ENCODE assay signal across 18 cellular contexts in the genomic region with DNA sequence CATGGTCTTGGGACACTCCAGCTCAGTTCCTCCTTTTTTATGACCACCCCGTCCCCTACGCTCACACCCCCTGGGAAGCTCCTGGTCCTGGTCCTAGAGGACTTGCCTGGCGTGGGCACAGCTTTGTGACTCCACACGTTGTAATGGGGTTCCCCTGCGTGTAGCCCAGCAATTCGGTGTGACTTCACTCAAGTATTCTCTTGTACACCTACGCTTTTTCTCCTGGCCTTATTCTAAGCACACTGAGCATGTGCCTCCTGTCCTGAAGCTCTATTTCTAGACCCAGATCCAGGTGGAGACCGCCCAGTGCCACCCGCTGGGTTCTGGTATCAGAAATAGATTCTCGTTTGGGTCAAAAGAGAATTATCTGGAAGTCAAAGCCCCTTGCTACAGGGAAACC. TPM values are rescaled to one million over a fixed set of nuclear protein-coding genes. Genes with fewer than 3 reads are reported as not detected.
DNase-seq lines count a peak whose midpoint lies in the region; ATAC-seq and TF ChIP-seq lines count a peak whose summit lies in the region.
"Had no signal": no experiment of that assay in that cellular context is flagged by ENCODE, and none has a peak within 500 bp of the region (broad histone marks: within the 10 kb centered on the region; RNA-seq: fewer than 3 reads in every experiment).

No MANE protein-coding gene starts in this region.

- H3K27me3 Mint-ChIP-seq in activated naive CD8-positive, alpha-beta T cell treated with anti-CD3 and anti-CD28 coated beads, Interleukin-2, amount 10 ng/mL, durations not matched to agents 7 days and 5 days = peaks cover 2% of the 10 kb centered on the region
- no peaks in the 10 kb centered on the region for H3K27me3 Mint-ChIP-seq in activated naive CD8-positive, alpha-beta T cell treated with anti-CD3 and anti-CD28 coated beads, Interleukin-2, amount 50 U/mL, for 24 hours
- H3K27me3 Mint-ChIP-seq in chondrocyte (ENCODE audit: low read depth) = no peaks in the 10 kb centered on the region
- H3K27me3 Mint-ChIP-seq in activated CD8-positive, alpha-beta memory T cell treated with anti-CD3 and anti-CD28 coated beads, Interleukin-2, amount 10 ng/mL, durations not matched to agents 7 days and 5 days = no peaks in the 10 kb centered on the region

- H3K27ac Mint-ChIP-seq in activated naive CD8-positive, alpha-beta T cell treated with anti-CD3 and anti-CD28 coated beads, Interleukin-2, amount 10 ng/mL, durations not matched to agents 7 days and 5 days = peak overlapping the region; percentile 22
- no peak overlapping the region for H3K27ac Mint-ChIP-seq in activated naive CD8-positive, alpha-beta T cell treated with anti-CD3 and anti-CD28 coated beads, Interleukin-2, amount 50 U/mL, for 24 hours
- peak overlapping the region; percentile 41 for H3K27ac Mint-ChIP-seq in chondrocyte (ENCODE audit: unreplicated experiment)
- no peak overlapping the region for H3K27ac Mint-ChIP-seq in activated CD8-positive, alpha-beta memory T cell treated with anti-CD3 and anti-CD28 coated beads, Interleukin-2, amount 10 ng/mL, durations not matched to agents 7 days and 5 days

- H3K4me3 Mint-ChIP-seq in activated naive CD8-positive, alpha-beta T cell treated with anti-CD3 and anti-CD28 coated beads, Interleukin-2, amount 10 ng/mL, durations not matched to agents 7 days and 5 days = no peak overlapping the region
- H3K4me3 Mint-ChIP-seq in activated naive CD8-positive, alpha-beta T cell treated with anti-CD3 and anti-CD28 coated beads, Interleukin-2, amount 50 U/mL, for 24 hours = no peak overlapping the region
- H3K4me3 Mint-ChIP-seq in chondrocyte (ENCODE audit: unreplicated experiment) = no peak overlapping the region
- H3K4me3 Mint-ChIP-seq in activated CD8-positive, alpha-beta memory T cell treated with anti-CD3 and anti-CD28 coated beads, Interleukin-2, amount 10 ng/mL, durations not matched to agents 7 days and 5 days = no peak overlapping the region
- H3K4me3 Mint-ChIP-seq: CD14-positive monocyte had no signal

- peaks cover 8% of the 10 kb centered on the region for H3K4me1 ChIP-seq in lower lobe of right lung

- TF ChIP-seq CTCF in chondrocyte (IDR thresholded peaks at IDR 0.05) (no peak), lower lobe of right lung (IDR thresholded peaks at IDR 0.05) (no peak)

- intact Hi-C loops in lower lobe of right lung (cut with DNase I) = no loop called here

- no peak overlapping the region for H3K4me3 ChIP-seq in lower lobe of right lung
- H3K4me3 ChIP-seq: K562 had no signal

- POLR2A ChIA-PET in activated naive CD8-positive, alpha-beta T cell treated with anti-CD3 and anti-CD28 coated beads, Interleukin-2, amount 10 ng/mL, durations not matched to agents 7 days and 5 days (lab: Charles Lee) = no interaction called here

- peaks cover 4% of the 10 kb centered on the region for H3K36me3 ChIP-seq in lower lobe of right lung

- no peaks in the 10 kb centered on the region for H3K36me3 Mint-ChIP-seq in activated naive CD8-positive, alpha-beta T cell treated with anti-CD3 and anti-CD28 coated beads, Interleukin-2, amount 10 ng/mL, durations not matched to agents 7 days and 5 days
- H3K36me3 Mint-ChIP-seq in activated naive CD8-positive, alpha-beta T cell treated with anti-CD3 and anti-CD28 coated beads, Interleukin-2, amount 50 U/mL, for 24 hours (ENCODE audit: low read depth) = peaks cover 1% of the 10 kb centered on the region
- peaks cover 13% of the 10 kb centered on the region for H3K36me3 Mint-ChIP-seq in chondrocyte (ENCODE audit: low read depth)
- H3K36me3 Mint-ChIP-seq in activated CD8-positive, alpha-beta memory T cell treated with anti-CD3 and anti-CD28 coated beads, Interleukin-2, amount 10 ng/mL, durations not matched to agents 7 days and 5 days = no peaks in the 10 kb centered on the region
- H3K36me3 Mint-ChIP-seq: CD14-positive monocyte had no signal

- H3K27me3 ChIP-seq in lower lobe of right lung (ENCODE audit: low read depth) = no peaks in the 10 kb centered on the region

- H3K4me1 Mint-ChIP-seq in activated naive CD8-positive, alpha-beta T cell treated with anti-CD3 and anti-CD28 coated beads, Interleukin-2, amount 10 ng/mL, durations not matched to agents 7 days and 5 days = peaks cover 11% of the 10 kb centered on the region
- peaks cover 17% of the 10 kb centered on the region for H3K4me1 Mint-ChIP-seq in activated naive CD8-positive, alpha-beta T cell treated with anti-CD3 and anti-CD28 coated beads, Interleukin-2, amount 50 U/mL, for 24 hours
- H3K4me1 Mint-ChIP-seq in chondrocyte (ENCODE audit: low read depth) = peaks cover 13% of the 10 kb centered on the region
- peaks cover 19% of the 10 kb centered on the region for H3K4me1 Mint-ChIP-seq in activated CD8-positive, alpha-beta memory T cell treated with anti-CD3 and anti-CD28 coated beads, Interleukin-2, amount 10 ng/mL, durations not matched to agents 7 days and 5 days

- H3K9me3 ChIP-seq in lower lobe of right lung = no peaks in the 10 kb centered on the region

- H3K9me3 Mint-ChIP-seq in activated naive CD8-positive, alpha-beta T cell treated with anti-CD3 and anti-CD28 coated beads, Interleukin-2, amount 10 ng/mL, durations not matched to agents 7 days and 5 days = no peaks in the 10 kb centered on the region
- H3K9me3 Mint-ChIP-seq in activated naive CD8-positive, alpha-beta T cell treated with anti-CD3 and anti-CD28 coated beads, Interleukin-2, amount 50 U/mL, for 24 hours = no peaks in the 10 kb centered on the region
- H3K9me3 Mint-ChIP-seq in chondrocyte (ENCODE audit: low read depth) = no peaks in the 10 kb centered on the region
- H3K9me3 Mint-ChIP-seq in activated CD8-positive, alpha-beta memory T cell treated with anti-CD3 and anti-CD28 coated beads, Interleukin-2, amount 10 ng/mL, durations not matched to agents 7 days and 5 days (ENCODE audit: low read depth) = no peaks in the 10 kb centered on the region

- DNase-seq in activated naive CD8-positive, alpha-beta T cell treated with anti-CD3 and anti-CD28 coated beads, Interleukin-2, amount 10 ng/mL, durations not matched to agents 7 days and 5 days = no peak
- no peak for DNase-seq in activated naive CD8-positive, alpha-beta T cell treated with anti-CD3 and anti-CD28 coated beads, Interleukin-2, amount 50 U/mL, for 24 hours
- peak; percentile 46 for DNase-seq in chondrocyte (ENCODE audit: low spot score)
- DNase-seq in lower lobe of right lung = peak; percentile 34
- DNase-seq in ecto neural progenitor cell (ENCODE audit: low spot score) = no peak
- DNase-seq in stimulated activated CD4-positive, alpha-beta T cell treated with anti-CD3 and anti-CD28 coated beads, Interleukin-4, amount 100 ng/mL, for 1 hour = no peak
- no peak for DNase-seq in activated CD8-positive, alpha-beta memory T cell treated with anti-CD3 and anti-CD28 coated beads, Interleukin-2, amount 10 ng/mL, durations not matched to agents 7 days and 5 days
- DNase-seq: DMS79 treated with DMSO at 0.1 percent for 48 hours; NCI-H1105 treated with DMSO at 0.1 percent for 48 hours; NCI-H510A; NCI-H748 treated with DMSO at 0.1 percent for 48 hours; NK-92 treated with Interleukin-12 subunit alpha and Interleukin-12 subunit beta, amount 100 ng/mL, for 24 hours; SIG-M5 had no signal

- CTCF ChIA-PET in activated CD8-positive, alpha-beta memory T cell treated with anti-CD3 and anti-CD28 coated beads, Interleukin-2, amount 10 ng/mL, durations not matched to agents 7 days and 5 days (lab: Charles Lee) = no interaction called here

- no peak for ATAC-seq in activated naive CD8-positive, alpha-beta T cell treated with anti-CD3 and anti-CD28 coated beads, Interleukin-2, amount 10 ng/mL, durations not matched to agents 7 days and 5 days (ENCODE audit: low read depth)
- no peak for ATAC-seq in activated naive CD8-positive, alpha-beta T cell treated with anti-CD3 and anti-CD28 coated beads, Interleukin-2, amount 50 U/mL, for 24 hours
- ATAC-seq in lower lobe of right lung (no peak), HG03045 (IDR thresholded peaks at IDR 0.05; ENCODE audit: unreplicated experiment) (no peak)
- no peak for ATAC-seq in activated CD8-positive, alpha-beta memory T cell treated with anti-CD3 and anti-CD28 coated beads, Interleukin-2, amount 10 ng/mL, durations not matched to agents 7 days and 5 days
- ATAC-seq: HCT116, K562 had no signal

- H3K27ac ChIP-seq in lower lobe of right lung = no peak overlapping the region
- H3K27ac ChIP-seq: 22Rv1 had no signal

RNA-seq across cellular contexts. Expression of a gene that starts 36.0 kb away (rescaled TPM):
- total RNA-seq in activated naive CD8-positive, alpha-beta T cell treated with anti-CD3 and anti-CD28 coated beads, Interleukin-2, amount 10 ng/mL, durations not matched to agents 7 days and 5 days = under 1 TPM; 0.37 to 0.42 TPM
- total RNA-seq in chondrocyte (1.7 to 1.9 TPM (median 1.8 TPM) in 3 replicates), lower lobe of right lung (80.0 TPM)
- total RNA-seq in activated CD8-positive, alpha-beta memory T cell treated with anti-CD3 and anti-CD28 coated beads, Interleukin-2, amount 10 ng/mL, durations not matched to agents 7 days and 5 days = under 1 TPM; 0.47 to 0.49 TPM

Comparison
In these comparisons a context has a peak if more than half of its experiments do, and no peak if none do; other contexts are left out.
1. H3K27ac Mint-ChIP-seq: peak in activated naive CD8-positive, alpha-beta T cell treated with anti-CD3 and anti-CD28 coated beads, Interleukin-2, amount 10 ng/mL, durations not matched to agents 7 days and 5 days (single experiment) and chondrocyte (single experiment); none in activated naive CD8-positive, alpha-beta T cell treated with anti-CD3 and anti-CD28 coated beads, Interleukin-2, amount 50 U/mL, for 24 hours (single experiment) and activated CD8-positive, alpha-beta memory T cell treated with anti-CD3 and anti-CD28 coated beads, Interleukin-2, amount 10 ng/mL, durations not matched to agents 7 days and 5 days (single experiment).
2. DNase-seq: peak in chondrocyte (single experiment) and lower lobe of right lung (single experiment); none in activated naive CD8-positive, alpha-beta T cell treated with anti-CD3 and anti-CD28 coated beads, Interleukin-2, amount 10 ng/mL, durations not matched to agents 7 days and 5 days (single experiment), activated naive CD8-positive, alpha-beta T cell treated with anti-CD3 and anti-CD28 coated beads, Interleukin-2, amount 50 U/mL, for 24 hours (single experiment), ecto neural progenitor cell (single experiment), stimulated activated CD4-positive, alpha-beta T cell treated with anti-CD3 and anti-CD28 coated beads, Interleukin-4, amount 100 ng/mL, for 1 hour (single experiment) and activated CD8-positive, alpha-beta memory T cell treated with anti-CD3 and anti-CD28 coated beads, Interleukin-2, amount 10 ng/mL, durations not matched to agents 7 days and 5 days (single experiment).
3. RNA of a gene that starts 36.0 kb away (total RNA-seq): 80.0 TPM in lower lobe of right lung (single experiment); 1.7 to 1.9 TPM in chondrocyte, 0.47 to 0.49 TPM in activated CD8-positive, alpha-beta memory T cell treated with anti-CD3 and anti-CD28 coated beads, Interleukin-2, amount 10 ng/mL, durations not matched to agents 7 days and 5 days and 0.37 to 0.42 TPM in activated naive CD8-positive, alpha-beta T cell treated with anti-CD3 and anti-CD28 coated beads, Interleukin-2, amount 10 ng/mL, durations not matched to agents 7 days and 5 days; every median in the first group is over 10 times any median in the second.